28 cellular contexts compared by ENCODE assay signal in genomic region chr7:71801996-71802395, GRCh38.
"Had no signal": no experiment of that assay in that cellular context is flagged by ENCODE, and none has a peak within 500 bp of the region (broad histone marks: within the 10 kb centered on the region; RNA-seq: fewer than 3 reads in every experiment).

No MANE protein-coding gene starts in this region.

- H3K4me1 Mint-ChIP-seq: activated CD4-positive, alpha-beta T cell treated with anti-CD3 and anti-CD28 coated beads for 36 hours; activated CD4-positive, alpha-beta T cell treated with anti-CD3 and anti-CD28 coated beads, Interleukin-2, amount 10 ng/mL, durations not matched to agents 24 days and 14 days; activated naive CD4-positive, alpha-beta T cell treated with anti-CD3 and anti-CD28 coated beads, Interleukin-2, amount 10 ng/mL, durations not matched to agents 7 days and 5 days; activated naive CD8-positive, alpha-beta T cell treated with anti-CD3 and anti-CD28 coated beads, Interleukin-2, amount 10 ng/mL, durations not matched to agents 7 days and 5 days had no signal

- H3K27me3 ChIP-seq: ascending aorta, body of pancreas, esophagus muscularis mucosa, foreskin keratinocyte had no signal

- H3K27ac ChIP-seq: ascending aorta, body of pancreas, esophagus muscularis mucosa, foreskin keratinocyte, gastroesophageal sphincter, heart right ventricle had no signal

- H3K36me3 Mint-ChIP-seq: activated CD4-positive, alpha-beta memory T cell treated with anti-CD3 and anti-CD28 coated beads for 36 hours; activated naive CD4-positive, alpha-beta T cell treated with anti-CD3 and anti-CD28 coated beads, Interleukin-2, amount 10 ng/mL, durations not matched to agents 7 days and 5 days; activated naive CD8-positive, alpha-beta T cell treated with anti-CD3 and anti-CD28 coated beads, Interleukin-2, amount 10 ng/mL, durations not matched to agents 7 days and 5 days had no signal

- FAIRE-seq: colon had no signal

- DNase-seq: activated CD4-positive, alpha-beta memory T cell treated with anti-CD3 and anti-CD28 coated beads for 36 hours; activated CD4-positive, alpha-beta T cell treated with anti-CD3 and anti-CD28 coated beads for 36 hours; activated CD4-positive, alpha-beta T cell treated with anti-CD3 and anti-CD28 coated beads, Interleukin-2, amount 10 ng/mL, durations not matched to agents 24 days and 14 days; activated CD4-positive, CD25-positive, alpha-beta regulatory T cell; activated CD4-positive, CD25-positive, alpha-beta regulatory T cell treated with anti-CD3 and anti-CD28 coated beads, Interleukin-2, amount 50 U/mL, for 72 hours; activated CD8-positive, alpha-beta memory T cell treated with anti-CD3 and anti-CD28 coated beads, Interleukin-2, amount 50 U/mL, for 48 hours; activated gamma-delta T cell; activated naive CD4-positive, alpha-beta T cell; activated naive CD4-positive, alpha-beta T cell treated with anti-CD3 and anti-CD28 coated beads, Interleukin-2, amount 10 ng/mL, durations not matched to agents 7 days and 5 days; activated naive CD8-positive, alpha-beta T cell treated with anti-CD3 and anti-CD28 coated beads, Interleukin-2, amount 10 ng/mL, durations not matched to agents 7 days and 5 days; activated T-cell treated with anti-CD3 and anti-CD28 coated beads for 4 hours; activated T-cell treated with anti-CD3 and anti-CD28 coated beads, Interleukin-2, amount 50 U/mL, for 24 hours; activated T-cell treated with anti-CD3 and anti-CD28 coated beads, Interleukin-2, amount 50 U/mL, for 72 hours; body of pancreas; caudate nucleus; cortex of kidney; dermis blood vessel endothelial cell; effector CD4-positive, alpha-beta T cell; effector memory CD8-positive, alpha-beta T cell; erythroblast; foreskin keratinocyte; heart right ventricle; T-helper 2 cell had no signal

- H3K9me3 ChIP-seq: ascending aorta had no signal

- H3K36me3 ChIP-seq: ascending aorta, esophagus muscularis mucosa, gastroesophageal sphincter, heart right ventricle had no signal

- H3K4me3 ChIP-seq: ascending aorta, body of pancreas, esophagus muscularis mucosa, gastroesophageal sphincter, heart right ventricle had no signal

- H3K4me1 ChIP-seq: ascending aorta, body of pancreas, esophagus muscularis mucosa, foreskin keratinocyte, gastroesophageal sphincter, heart right ventricle had no signal

- H3K27ac Mint-ChIP-seq: activated CD4-positive, alpha-beta memory T cell treated with anti-CD3 and anti-CD28 coated beads for 36 hours; activated CD4-positive, alpha-beta T cell treated with anti-CD3 and anti-CD28 coated beads for 36 hours; activated CD4-positive, alpha-beta T cell treated with anti-CD3 and anti-CD28 coated beads, Interleukin-2, amount 10 ng/mL, durations not matched to agents 24 days and 14 days; activated naive CD4-positive, alpha-beta T cell treated with anti-CD3 and anti-CD28 coated beads, Interleukin-2, amount 10 ng/mL, durations not matched to agents 7 days and 5 days; activated naive CD4-positive, alpha-beta T cell treated with anti-CD3 and anti-CD28 coated beads, Interleukin-2, amount 50 U/mL, for 72 hours; activated naive CD8-positive, alpha-beta T cell treated with anti-CD3 and anti-CD28 coated beads, Interleukin-2, amount 10 ng/mL, durations not matched to agents 7 days and 5 days; activated T-cell treated with anti-CD3 and anti-CD28 coated beads, Interleukin-2, amount 50 U/mL, for 24 hours; activated T-cell treated with anti-CD3 and anti-CD28 coated beads, Interleukin-2, amount 50 U/mL, for 72 hours; effector memory CD8-positive, alpha-beta T cell had no signal

- H3K4me3 Mint-ChIP-seq: activated CD4-positive, alpha-beta memory T cell treated with anti-CD3 and anti-CD28 coated beads for 36 hours; activated CD4-positive, alpha-beta T cell treated with anti-CD3 and anti-CD28 coated beads for 36 hours; activated CD4-positive, alpha-beta T cell treated with anti-CD3 and anti-CD28 coated beads, Interleukin-2, amount 10 ng/mL, durations not matched to agents 24 days and 14 days; activated naive CD4-positive, alpha-beta T cell treated with anti-CD3 and anti-CD28 coated beads, Interleukin-2, amount 10 ng/mL, durations not matched to agents 7 days and 5 days; activated naive CD8-positive, alpha-beta T cell treated with anti-CD3 and anti-CD28 coated beads, Interleukin-2, amount 10 ng/mL, durations not matched to agents 7 days and 5 days; activated T-cell treated with anti-CD3 and anti-CD28 coated beads, Interleukin-2, amount 50 U/mL, for 24 hours; activated T-cell treated with anti-CD3 and anti-CD28 coated beads, Interleukin-2, amount 50 U/mL, for 72 hours; effector memory CD8-positive, alpha-beta T cell had no signal

- H3K27me3 Mint-ChIP-seq: activated CD4-positive, alpha-beta memory T cell treated with anti-CD3 and anti-CD28 coated beads for 36 hours; activated CD4-positive, alpha-beta T cell treated with anti-CD3 and anti-CD28 coated beads for 36 hours; activated CD4-positive, alpha-beta T cell treated with anti-CD3 and anti-CD28 coated beads, Interleukin-2, amount 10 ng/mL, durations not matched to agents 24 days and 14 days; activated naive CD4-positive, alpha-beta T cell treated with anti-CD3 and anti-CD28 coated beads, Interleukin-2, amount 10 ng/mL, durations not matched to agents 7 days and 5 days; activated naive CD8-positive, alpha-beta T cell treated with anti-CD3 and anti-CD28 coated beads, Interleukin-2, amount 10 ng/mL, durations not matched to agents 7 days and 5 days; activated T-cell treated with anti-CD3 and anti-CD28 coated beads, Interleukin-2, amount 50 U/mL, for 24 hours; effector memory CD8-positive, alpha-beta T cell had no signal
